2 cellular contexts compared by ENCODE assay signal in the genomic region with DNA sequence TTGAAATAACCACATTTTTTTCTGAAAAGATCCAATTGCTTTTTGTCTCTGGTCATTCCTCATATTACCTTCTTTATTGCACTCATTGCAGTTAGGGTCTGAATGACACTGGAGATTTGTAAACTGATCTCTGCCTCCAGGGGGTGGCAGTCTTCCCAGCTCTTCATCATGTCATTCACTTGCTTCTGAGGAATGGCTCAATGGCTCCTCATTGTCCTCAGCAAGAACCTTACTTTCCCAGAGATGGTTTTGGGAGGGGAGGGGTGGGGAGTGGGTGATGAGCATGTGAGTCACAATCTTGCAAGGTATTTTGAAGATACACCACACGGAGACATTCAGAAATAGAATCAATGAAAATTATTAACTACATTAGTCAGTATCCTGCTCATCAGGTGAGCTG.
A peak's percentile ranks its signal among the peaks of the same experiment; 100 is the strongest.
TF ChIP-seq lines count a peak whose summit lies in the region.

No MANE protein-coding gene starts in this region.

TF ChIP-seq in HEK293, 187 proteins besides CTCF, POLR2A, EP300 and RAD21 (continued from another document):
- TF ChIP-seq ZNF513 (tag by site-specific recombination; IDR thresholded peaks at IDR 0.05): 0 out of 2 replicates have a peak, but pooled peaks have one; percentile 10
TF ChIP-seq in HEK293: peak in this region for 1.

TF ChIP-seq in WTC11, 78 proteins besides CTCF, POLR2A, EP300 and RAD21 (continued from another document):
- TF ChIP-seq, protein P1, sequence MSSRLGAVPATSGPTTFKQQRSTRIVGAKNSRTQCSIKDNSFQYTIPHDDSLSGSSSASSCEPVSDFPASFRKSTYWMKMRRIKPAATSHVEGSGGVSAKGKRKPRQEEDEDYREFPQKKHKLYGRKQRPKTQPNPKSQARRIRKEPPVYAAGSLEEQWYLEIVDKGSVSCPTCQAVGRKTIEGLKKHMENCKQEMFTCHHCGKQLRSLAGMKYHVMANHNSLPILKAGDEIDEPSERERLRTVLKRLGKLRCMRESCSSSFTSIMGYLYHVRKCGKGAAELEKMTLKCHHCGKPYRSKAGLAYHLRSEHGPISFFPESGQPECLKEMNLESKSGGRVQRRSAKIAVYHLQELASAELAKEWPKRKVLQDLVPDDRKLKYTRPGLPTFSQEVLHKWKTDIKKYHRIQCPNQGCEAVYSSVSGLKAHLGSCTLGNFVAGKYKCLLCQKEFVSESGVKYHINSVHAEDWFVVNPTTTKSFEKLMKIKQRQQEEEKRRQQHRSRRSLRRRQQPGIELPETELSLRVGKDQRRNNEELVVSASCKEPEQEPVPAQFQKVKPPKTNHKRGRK (CRISPR knock-in tag; IDR thresholded peaks at IDR 0.05; ENCODE audit: borderline replicate concordance): no peak
- TF ChIP-seq FOXP1 (CRISPR knock-in tag; IDR thresholded peaks at IDR 0.05; ENCODE audit: borderline replicate concordance): no peak
TF ChIP-seq in WTC11: peak in this region for 0.
